1 cellular context compared by ENCODE assay signal in the genomic region with DNA sequence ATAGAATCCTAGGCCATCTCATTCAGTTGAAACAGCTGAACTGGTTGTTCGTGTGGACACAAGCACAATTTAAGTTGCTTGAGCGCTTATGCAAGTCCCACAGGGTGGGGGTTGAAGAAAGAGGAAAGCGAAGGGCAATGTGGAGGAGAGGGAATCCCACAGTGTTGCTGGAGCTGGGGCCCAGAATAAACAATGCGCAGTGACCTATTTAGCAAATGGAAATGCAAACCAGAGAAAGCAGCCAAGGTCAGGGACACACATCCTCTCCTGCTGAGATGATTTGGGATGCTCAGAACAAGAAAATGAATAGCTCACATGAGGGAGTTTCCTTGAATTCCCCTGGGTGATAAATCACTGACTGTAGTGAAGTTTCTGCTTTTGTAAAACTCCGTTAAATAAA.
TF ChIP-seq lines count a peak whose summit lies in the region.

No MANE protein-coding gene starts in this region.

TF ChIP-seq in GM23338, 12 proteins besides CTCF, POLR2A, EP300 and RAD21:
- TF ChIP-seq, protein P1, sequence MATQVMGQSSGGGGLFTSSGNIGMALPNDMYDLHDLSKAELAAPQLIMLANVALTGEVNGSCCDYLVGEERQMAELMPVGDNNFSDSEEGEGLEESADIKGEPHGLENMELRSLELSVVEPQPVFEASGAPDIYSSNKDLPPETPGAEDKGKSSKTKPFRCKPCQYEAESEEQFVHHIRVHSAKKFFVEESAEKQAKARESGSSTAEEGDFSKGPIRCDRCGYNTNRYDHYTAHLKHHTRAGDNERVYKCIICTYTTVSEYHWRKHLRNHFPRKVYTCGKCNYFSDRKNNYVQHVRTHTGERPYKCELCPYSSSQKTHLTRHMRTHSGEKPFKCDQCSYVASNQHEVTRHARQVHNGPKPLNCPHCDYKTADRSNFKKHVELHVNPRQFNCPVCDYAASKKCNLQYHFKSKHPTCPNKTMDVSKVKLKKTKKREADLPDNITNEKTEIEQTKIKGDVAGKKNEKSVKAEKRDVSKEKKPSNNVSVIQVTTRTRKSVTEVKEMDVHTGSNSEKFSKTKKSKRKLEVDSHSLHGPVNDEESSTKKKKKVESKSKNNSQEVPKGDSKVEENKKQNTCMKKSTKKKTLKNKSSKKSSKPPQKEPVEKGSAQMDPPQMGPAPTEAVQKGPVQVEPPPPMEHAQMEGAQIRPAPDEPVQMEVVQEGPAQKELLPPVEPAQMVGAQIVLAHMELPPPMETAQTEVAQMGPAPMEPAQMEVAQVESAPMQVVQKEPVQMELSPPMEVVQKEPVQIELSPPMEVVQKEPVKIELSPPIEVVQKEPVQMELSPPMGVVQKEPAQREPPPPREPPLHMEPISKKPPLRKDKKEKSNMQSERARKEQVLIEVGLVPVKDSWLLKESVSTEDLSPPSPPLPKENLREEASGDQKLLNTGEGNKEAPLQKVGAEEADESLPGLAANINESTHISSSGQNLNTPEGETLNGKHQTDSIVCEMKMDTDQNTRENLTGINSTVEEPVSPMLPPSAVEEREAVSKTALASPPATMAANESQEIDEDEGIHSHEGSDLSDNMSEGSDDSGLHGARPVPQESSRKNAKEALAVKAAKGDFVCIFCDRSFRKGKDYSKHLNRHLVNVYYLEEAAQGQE (IDR thresholded peaks at IDR 0.05; ENCODE audit: unreplicated experiment) = no peak
- TF ChIP-seq EZH2 (IDR thresholded peaks at IDR 0.05; ENCODE audit: low read depth, unreplicated experiment) = no peak
- TF ChIP-seq CREB1 (CRISPR knock-in tag; IDR thresholded peaks at IDR 0.05; ENCODE audit: low read depth) = no peak
- no peak for TF ChIP-seq POLR2AphosphoS5 (IDR thresholded peaks at IDR 0.05; ENCODE audit: low read depth)
- no peak for TF ChIP-seq ZNF114 (CRISPR knock-in tag; IDR thresholded peaks at IDR 0.05)
- TF ChIP-seq STAT1 (IDR thresholded peaks at IDR 0.05; ENCODE audit: unreplicated experiment) = no peak
- no peak for TF ChIP-seq ZNF331 (CRISPR knock-in tag; IDR thresholded peaks at IDR 0.05; ENCODE audit: low read depth)
- TF ChIP-seq, protein P2, sequence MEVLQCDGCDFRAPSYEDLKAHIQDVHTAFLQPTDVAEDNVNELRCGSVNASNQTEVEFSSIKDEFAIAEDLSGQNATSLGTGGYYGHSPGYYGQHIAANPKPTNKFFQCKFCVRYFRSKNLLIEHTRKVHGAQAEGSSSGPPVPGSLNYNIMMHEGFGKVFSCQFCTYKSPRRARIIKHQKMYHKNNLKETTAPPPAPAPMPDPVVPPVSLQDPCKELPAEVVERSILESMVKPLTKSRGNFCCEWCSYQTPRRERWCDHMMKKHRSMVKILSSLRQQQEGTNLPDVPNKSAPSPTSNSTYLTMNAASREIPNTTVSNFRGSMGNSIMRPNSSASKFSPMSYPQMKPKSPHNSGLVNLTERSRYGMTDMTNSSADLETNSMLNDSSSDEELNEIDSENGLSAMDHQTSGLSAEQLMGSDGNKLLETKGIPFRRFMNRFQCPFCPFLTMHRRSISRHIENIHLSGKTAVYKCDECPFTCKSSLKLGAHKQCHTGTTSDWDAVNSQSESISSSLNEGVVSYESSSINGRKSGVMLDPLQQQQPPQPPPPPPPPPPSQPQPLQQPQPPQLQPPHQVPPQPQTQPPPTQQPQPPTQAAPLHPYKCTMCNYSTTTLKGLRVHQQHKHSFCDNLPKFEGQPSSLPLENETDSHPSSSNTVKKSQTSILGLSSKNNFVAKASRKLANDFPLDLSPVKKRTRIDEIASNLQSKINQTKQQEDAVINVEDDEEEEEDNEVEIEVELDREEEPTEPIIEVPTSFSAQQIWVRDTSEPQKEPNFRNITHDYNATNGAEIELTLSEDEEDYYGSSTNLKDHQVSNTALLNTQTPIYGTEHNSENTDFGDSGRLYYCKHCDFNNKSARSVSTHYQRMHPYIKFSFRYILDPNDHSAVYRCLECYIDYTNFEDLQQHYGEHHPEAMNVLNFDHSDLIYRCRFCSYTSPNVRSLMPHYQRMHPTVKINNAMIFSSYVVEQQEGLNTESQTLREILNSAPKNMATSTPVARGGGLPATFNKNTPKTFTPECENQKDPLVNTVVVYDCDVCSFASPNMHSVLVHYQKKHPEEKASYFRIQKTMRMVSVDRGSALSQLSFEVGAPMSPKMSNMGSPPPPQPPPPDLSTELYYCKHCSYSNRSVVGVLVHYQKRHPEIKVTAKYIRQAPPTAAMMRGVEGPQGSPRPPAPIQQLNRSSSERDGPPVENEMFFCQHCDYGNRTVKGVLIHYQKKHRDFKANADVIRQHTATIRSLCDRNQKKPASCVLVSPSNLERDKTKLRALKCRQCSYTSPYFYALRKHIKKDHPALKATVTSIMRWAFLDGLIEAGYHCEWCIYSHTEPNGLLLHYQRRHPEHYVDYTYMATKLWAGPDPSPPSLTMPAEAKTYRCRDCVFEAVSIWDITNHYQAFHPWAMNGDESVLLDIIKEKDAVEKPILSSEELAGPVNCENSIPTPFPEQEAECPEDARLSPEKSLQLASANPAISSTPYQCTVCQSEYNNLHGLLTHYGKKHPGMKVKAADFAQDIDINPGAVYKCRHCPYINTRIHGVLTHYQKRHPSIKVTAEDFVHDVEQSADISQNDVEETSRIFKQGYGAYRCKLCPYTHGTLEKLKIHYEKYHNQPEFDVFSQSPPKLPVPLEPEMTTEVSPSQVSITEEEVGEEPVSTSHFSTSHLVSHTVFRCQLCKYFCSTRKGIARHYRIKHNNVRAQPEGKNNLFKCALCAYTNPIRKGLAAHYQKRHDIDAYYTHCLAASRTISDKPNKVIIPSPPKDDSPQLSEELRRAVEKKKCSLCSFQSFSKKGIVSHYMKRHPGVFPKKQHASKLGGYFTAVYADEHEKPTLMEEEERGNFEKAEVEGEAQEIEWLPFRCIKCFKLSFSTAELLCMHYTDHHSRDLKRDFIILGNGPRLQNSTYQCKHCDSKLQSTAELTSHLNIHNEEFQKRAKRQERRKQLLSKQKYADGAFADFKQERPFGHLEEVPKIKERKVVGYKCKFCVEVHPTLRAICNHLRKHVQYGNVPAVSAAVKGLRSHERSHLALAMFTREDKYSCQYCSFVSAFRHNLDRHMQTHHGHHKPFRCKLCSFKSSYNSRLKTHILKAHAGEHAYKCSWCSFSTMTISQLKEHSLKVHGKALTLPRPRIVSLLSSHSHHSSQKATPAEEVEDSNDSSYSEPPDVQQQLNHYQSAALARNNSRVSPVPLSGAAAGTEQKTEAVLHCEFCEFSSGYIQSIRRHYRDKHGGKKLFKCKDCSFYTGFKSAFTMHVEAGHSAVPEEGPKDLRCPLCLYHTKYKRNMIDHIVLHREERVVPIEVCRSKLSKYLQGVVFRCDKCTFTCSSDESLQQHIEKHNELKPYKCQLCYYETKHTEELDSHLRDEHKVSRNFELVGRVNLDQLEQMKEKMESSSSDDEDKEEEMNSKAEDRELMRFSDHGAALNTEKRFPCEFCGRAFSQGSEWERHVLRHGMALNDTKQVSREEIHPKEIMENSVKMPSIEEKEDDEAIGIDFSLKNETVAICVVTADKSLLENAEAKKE (CRISPR knock-in tag; IDR thresholded peaks at IDR 0.05) = peak; percentile 97
- TF ChIP-seq EZH2phosphoT487 (IDR thresholded peaks at IDR 0.05; ENCODE audit: unreplicated experiment) = no peak
- TF ChIP-seq, protein P3, sequence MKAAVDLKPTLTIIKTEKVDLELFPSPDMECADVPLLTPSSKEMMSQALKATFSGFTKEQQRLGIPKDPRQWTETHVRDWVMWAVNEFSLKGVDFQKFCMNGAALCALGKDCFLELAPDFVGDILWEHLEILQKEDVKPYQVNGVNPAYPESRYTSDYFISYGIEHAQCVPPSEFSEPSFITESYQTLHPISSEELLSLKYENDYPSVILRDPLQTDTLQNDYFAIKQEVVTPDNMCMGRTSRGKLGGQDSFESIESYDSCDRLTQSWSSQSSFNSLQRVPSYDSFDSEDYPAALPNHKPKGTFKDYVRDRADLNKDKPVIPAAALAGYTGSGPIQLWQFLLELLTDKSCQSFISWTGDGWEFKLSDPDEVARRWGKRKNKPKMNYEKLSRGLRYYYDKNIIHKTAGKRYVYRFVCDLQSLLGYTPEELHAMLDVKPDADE (IDR thresholded peaks at IDR 0.05) = no peak
- TF ChIP-seq JUNB (IDR thresholded peaks at IDR 0.05; ENCODE audit: unreplicated experiment) = no peak
- 0 out of 2 replicates have a peak, but pooled peaks have one; percentile 72 for TF ChIP-seq NANOG (IDR thresholded peaks at IDR 0.05; ENCODE audit: borderline replicate concordance)
